Comparison of ENCODE assay signal across 8 cellular contexts in the genomic region with DNA sequence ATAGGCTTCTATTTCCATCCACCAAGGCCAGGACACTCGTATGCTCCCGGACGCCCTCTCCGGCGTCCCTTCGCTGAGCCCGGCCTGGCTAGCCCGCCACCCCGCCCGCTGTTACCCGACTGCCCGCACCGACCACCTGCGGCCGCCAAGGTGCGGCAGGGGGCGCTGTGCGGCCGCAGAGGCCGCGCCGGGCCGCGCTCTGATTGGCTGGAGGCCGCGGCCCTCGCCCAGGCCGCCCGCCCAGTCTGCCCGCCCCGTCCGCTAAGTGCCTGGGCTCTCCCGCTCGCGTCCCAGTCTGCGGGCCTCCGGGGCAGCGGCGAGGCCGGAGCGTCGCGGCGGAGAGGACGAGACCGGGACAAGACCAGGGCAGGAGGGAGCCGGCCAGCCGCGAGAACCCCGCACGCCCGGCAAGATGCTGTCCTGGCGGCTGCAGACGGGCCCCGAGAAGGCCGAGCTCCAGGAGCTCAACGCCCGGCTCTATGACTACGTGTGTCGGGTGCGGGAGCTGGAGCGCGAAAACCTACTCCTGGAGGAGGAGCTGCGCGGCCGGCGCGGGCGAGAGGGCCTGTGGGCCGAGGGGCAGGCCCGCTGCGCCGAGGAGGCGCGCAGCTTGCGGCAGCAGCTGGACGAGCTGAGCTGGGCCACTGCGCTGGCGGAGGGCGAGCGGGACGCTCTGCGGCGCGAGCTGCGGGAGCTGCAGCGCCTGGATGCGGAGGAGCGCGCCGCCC. TPM values are rescaled to one million over a fixed set of nuclear protein-coding genes. Genes with fewer than 3 reads are reported as not detected.
DNase-seq lines count a peak whose midpoint lies in the region; ATAC-seq and TF ChIP-seq lines count a peak whose summit lies in the region.

A gene with protein sequence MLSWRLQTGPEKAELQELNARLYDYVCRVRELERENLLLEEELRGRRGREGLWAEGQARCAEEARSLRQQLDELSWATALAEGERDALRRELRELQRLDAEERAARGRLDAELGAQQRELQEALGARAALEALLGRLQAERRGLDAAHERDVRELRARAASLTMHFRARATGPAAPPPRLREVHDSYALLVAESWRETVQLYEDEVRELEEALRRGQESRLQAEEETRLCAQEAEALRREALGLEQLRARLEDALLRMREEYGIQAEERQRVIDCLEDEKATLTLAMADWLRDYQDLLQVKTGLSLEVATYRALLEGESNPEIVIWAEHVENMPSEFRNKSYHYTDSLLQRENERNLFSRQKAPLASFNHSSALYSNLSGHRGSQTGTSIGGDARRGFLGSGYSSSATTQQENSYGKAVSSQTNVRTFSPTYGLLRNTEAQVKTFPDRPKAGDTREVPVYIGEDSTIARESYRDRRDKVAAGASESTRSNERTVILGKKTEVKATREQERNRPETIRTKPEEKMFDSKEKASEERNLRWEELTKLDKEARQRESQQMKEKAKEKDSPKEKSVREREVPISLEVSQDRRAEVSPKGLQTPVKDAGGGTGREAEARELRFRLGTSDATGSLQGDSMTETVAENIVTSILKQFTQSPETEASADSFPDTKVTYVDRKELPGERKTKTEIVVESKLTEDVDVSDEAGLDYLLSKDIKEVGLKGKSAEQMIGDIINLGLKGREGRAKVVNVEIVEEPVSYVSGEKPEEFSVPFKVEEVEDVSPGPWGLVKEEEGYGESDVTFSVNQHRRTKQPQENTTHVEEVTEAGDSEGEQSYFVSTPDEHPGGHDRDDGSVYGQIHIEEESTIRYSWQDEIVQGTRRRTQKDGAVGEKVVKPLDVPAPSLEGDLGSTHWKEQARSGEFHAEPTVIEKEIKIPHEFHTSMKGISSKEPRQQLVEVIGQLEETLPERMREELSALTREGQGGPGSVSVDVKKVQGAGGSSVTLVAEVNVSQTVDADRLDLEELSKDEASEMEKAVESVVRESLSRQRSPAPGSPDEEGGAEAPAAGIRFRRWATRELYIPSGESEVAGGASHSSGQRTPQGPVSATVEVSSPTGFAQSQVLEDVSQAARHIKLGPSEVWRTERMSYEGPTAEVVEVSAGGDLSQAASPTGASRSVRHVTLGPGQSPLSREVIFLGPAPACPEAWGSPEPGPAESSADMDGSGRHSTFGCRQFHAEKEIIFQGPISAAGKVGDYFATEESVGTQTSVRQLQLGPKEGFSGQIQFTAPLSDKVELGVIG (N-terminal part only) (plus strand): TSS at position 293 of the 728 bp plus-strand sequence. CDS start 120 bp downstream, at position 413.

- CTCF ChIA-PET in activated B cell treated with CpG ODN at 0.5 μM for 24 hours (lab: Charles Lee): interaction anchor here (0.6 to 1.4 kb wide), 3 partner anchors 29 to 600 kb away, joined by 3 read pairs; no protein-coding TSS in a partner anchor

- H3K4me3 ChIP-seq in esophagus (ENCODE audit: low read depth in 1 of 2, low read length in 2 of 2): peak within 1 kb of the TSS; percentile 41 to 65

- H3K36me3 Mint-ChIP-seq in activated B cell treated with CpG ODN at 0.5 μM for 24 hours (ENCODE audit: low read depth): no peaks in the 10 kb centered on the region

- no peak within 1 kb of the TSS for H3K27ac Mint-ChIP-seq in activated B cell treated with CpG ODN at 0.5 μM for 24 hours

- H3K4me1 ChIP-seq in esophagus (ENCODE audit: control insufficient read depth in 2 of 2, insufficient read depth in 2 of 2, low read length in 1 of 2): peaks cover 0 to 10% of the 10 kb centered on the region in 2 donors

- H3K4me3 Mint-ChIP-seq in activated B cell treated with CpG ODN at 0.5 μM for 24 hours: peak within 1 kb of the TSS; percentile 64

- no peaks in the 10 kb centered on the region for H3K27me3 ChIP-seq in esophagus (ENCODE audit: control insufficient read depth in 1 of 2, insufficient read depth in 2 of 2, low read length in 2 of 2)

- peaks cover 42% of the 10 kb centered on the region for H3K27me3 Mint-ChIP-seq in activated B cell treated with CpG ODN at 0.5 μM for 24 hours

- no peaks in the 10 kb centered on the region for H3K9me3 Mint-ChIP-seq in activated B cell treated with CpG ODN at 0.5 μM for 24 hours

- 1 to 2% methylated on average over 81 to 91 of the region's 91 CpGs for WGBS in esophagus, 2 donors

- peaks cover 10% of the 10 kb centered on the region for H3K4me1 Mint-ChIP-seq in activated B cell treated with CpG ODN at 0.5 μM for 24 hours

- ATAC-seq in HG02678 (IDR thresholded peaks at IDR 0.05; ENCODE audit: unreplicated experiment) (peak; percentile 71), activated B cell treated with CpG ODN at 0.5 μM for 24 hours (ENCODE audit: low read depth) (peak; percentile 72)

- peak; percentile 66 for TF ChIP-seq CTCF in GM12873 (IDR thresholded peaks at IDR 0.05; ENCODE audit: insufficient read depth, low read depth, low read length, missing control alignments)
- TF ChIP-seq CTCF in activated B cell treated with CpG ODN at 0.5 μM for 24 hours (IDR thresholded peaks at IDR 0.05): no peak

- POLR2A ChIA-PET in activated B cell treated with CpG ODN at 0.5 μM for 24 hours (lab: Charles Lee): interaction anchor here (1.1 kb wide), 1 partner anchor 146 kb away, joined by 4 read pairs; a partner anchor contains a TSS

- no peaks in the 10 kb centered on the region for H3K9me3 ChIP-seq in esophagus (ENCODE audit: control insufficient read depth in 2 of 2, insufficient read depth in 1 of 2, low read depth in 1 of 2, low read length in 1 of 2)

- intact Hi-C loops in activated B cell treated with CpG ODN at 0.5 μM for 24 hours (cut with micrococcal nuclease): loop anchor here (1.0 to 10.0 kb wide), 2 partner anchors 108 to 650 kb away; no protein-coding TSS in a partner anchor

- peak; percentile 89 for DNase-seq in 8988T
- peak; percentile 2 for DNase-seq in NCI-H1694 (lab: John Stamatoyannopoulos, UW)
- peak; percentile 34 for DNase-seq in activated B cell treated with CpG ODN at 0.5 μM for 24 hours
- peak; percentile 90 for DNase-seq in midbrain (lab: John Stamatoyannopoulos, UW)
- DNase-seq in stromal cell of bone marrow (ENCODE audit: low read depth): peak; percentile 56

- H3K36me3 ChIP-seq in esophagus (ENCODE audit: control insufficient read depth in 2 of 2, insufficient read depth in 2 of 2, low read length in 1 of 2): no peaks in the 10 kb centered on the region

- H3K27ac ChIP-seq in esophagus (ENCODE audit: low read depth in 2 of 2, low read length in 1 of 2): peak within 1 kb of the TSS; percentile 79 to 88

RNA-seq across cellular contexts. Expression of the gene that starts here (rescaled TPM):
- total RNA-seq in activated B cell treated with CpG ODN at 0.5 μM for 24 hours: 0.02 and 0.05 TPM in 2 replicates
- polyA plus RNA-seq in esophagus: 10 to 100 TPM; 20.3 to 40.8 TPM

Comparison
In these comparisons a context has a peak if more than half of its experiments do, and no peak if none do; other contexts are left out.
1. Peak in every context shown above with its lines: DNase-seq, ATAC-seq, H3K4me3 ChIP-seq and H3K27ac ChIP-seq.
2. Peak in DNase-seq and ATAC-seq in activated B cell treated with CpG ODN at 0.5 μM for 24 hours; RNA of the gene not detected or under 1 TPM.
3. DNase-seq: peak in every context shown above with its lines; median percentile 90 in midbrain; 89 in 8988T; 56 in stromal cell of bone marrow; 34 in activated B cell treated with CpG ODN at 0.5 μM for 24 hours; 2 in NCI-H1694.